33 cellular contexts compared by ENCODE assay signal in genomic region chr2:217597681-217598080, GRCh38.
"Had no signal": no experiment of that assay in that cellular context is flagged by ENCODE, and none has a peak within 500 bp of the region (broad histone marks: within the 10 kb centered on the region; RNA-seq: fewer than 3 reads in every experiment).

No MANE protein-coding gene starts in this region.

- H3K4me1 ChIP-seq: adrenal gland, ascending aorta, body of pancreas, breast epithelium had no signal

- ATAC-seq: activated naive CD4-positive, alpha-beta T cell treated with anti-CD3 and anti-CD28 coated beads, Interleukin-2, amount 50 U/mL, for 72 hours; activated naive CD8-positive, alpha-beta T cell treated with anti-CD3 and anti-CD28 coated beads, Interleukin-2, amount 50 U/mL, for 24 hours; activated T-cell treated with anti-CD3 and anti-CD28 coated beads, Interleukin-2, amount 50 U/mL, for 4 hours; activated T-cell treated with anti-CD3 and anti-CD28 coated beads, Interleukin-2, amount 50 U/mL, for 72 hours; activated T-helper 17 cell treated with anti-CD3 and anti-CD28 coated beads, Interleukin-2, amount 50 U/mL, for 72 hours; body of pancreas had no signal

- H3K27me3 ChIP-seq: adrenal gland, ascending aorta, body of pancreas, brain microvascular endothelial cell, breast epithelium, cardiac muscle cell had no signal

- H3K36me3 ChIP-seq: adrenal gland, brain microvascular endothelial cell, breast epithelium, cardiac muscle cell had no signal

- DNase-seq: activated effector memory CD4-positive, alpha-beta T cell treated with anti-CD3 and anti-CD28 coated beads, Interleukin-2, amount 50 U/mL, for 16 hours; activated effector memory CD4-positive, alpha-beta T cell treated with Interleukin-2 at 50 U/mL for 16 hours; activated gamma-delta T cell; activated gamma-delta T cell treated with Interleukin-2 at 50 U/mL for 16 hours; activated naive CD4-positive, alpha-beta T cell; activated naive CD4-positive, alpha-beta T cell treated with anti-CD3 and anti-CD28 coated beads for 36 hours; activated naive CD4-positive, alpha-beta T cell treated with anti-CD3 and anti-CD28 coated beads, Interleukin-2, amount 10 ng/mL, durations not matched to agents 7 days and 5 days; activated naive CD4-positive, alpha-beta T cell treated with anti-CD3 and anti-CD28 coated beads, Interleukin-2, amount 50 U/mL, for 16 hours; activated naive CD4-positive, alpha-beta T cell treated with Interleukin-2 at 50 U/mL for 16 hours; activated naive CD8-positive, alpha-beta T cell treated with anti-CD3 and anti-CD28 coated beads for 36 hours; activated naive CD8-positive, alpha-beta T cell treated with anti-CD3 and anti-CD28 coated beads, Interleukin-2, amount 10 ng/mL, durations not matched to agents 7 days and 5 days; activated naive CD8-positive, alpha-beta T cell treated with anti-CD3 and anti-CD28 coated beads, Interleukin-2, amount 50 U/mL, for 24 hours; activated T-cell treated with anti-CD3 and anti-CD28 coated beads, Interleukin-2, amount 50 U/mL, for 1 hour; activated T-cell treated with anti-CD3 and anti-CD28 coated beads, Interleukin-2, amount 50 U/mL, for 24 hours; activated T-cell treated with anti-CD3 and anti-CD28 coated beads, Interleukin-2, amount 50 U/mL, for 4 hours; activated T-cell treated with anti-CD3 and anti-CD28 coated beads, Interleukin-2, amount 50 U/mL, for 48 hours; activated T-cell treated with anti-CD3 and anti-CD28 coated beads, Interleukin-2, amount 50 U/mL, for 72 hours; adrenal gland; amniotic stem cell; amygdala; anterior cingulate cortex; aorta; body of pancreas; brain microvascular endothelial cell; central memory CD4-positive, alpha-beta T cell; cerebellar nuclear complex had no signal

- H3K9me3 ChIP-seq: adrenal gland, ascending aorta, body of pancreas, breast epithelium had no signal

- H3K27ac ChIP-seq: adrenal gland, ascending aorta, body of pancreas, brain microvascular endothelial cell, breast epithelium, cardiac muscle cell had no signal

- H3K4me3 ChIP-seq: adrenal gland, ascending aorta, body of pancreas, breast epithelium, cardiac muscle cell had no signal

- FAIRE-seq: astrocyte, bronchial epithelial cell had no signal
